Comparison of ENCODE assay signal across 8 cellular contexts in the genomic region with DNA sequence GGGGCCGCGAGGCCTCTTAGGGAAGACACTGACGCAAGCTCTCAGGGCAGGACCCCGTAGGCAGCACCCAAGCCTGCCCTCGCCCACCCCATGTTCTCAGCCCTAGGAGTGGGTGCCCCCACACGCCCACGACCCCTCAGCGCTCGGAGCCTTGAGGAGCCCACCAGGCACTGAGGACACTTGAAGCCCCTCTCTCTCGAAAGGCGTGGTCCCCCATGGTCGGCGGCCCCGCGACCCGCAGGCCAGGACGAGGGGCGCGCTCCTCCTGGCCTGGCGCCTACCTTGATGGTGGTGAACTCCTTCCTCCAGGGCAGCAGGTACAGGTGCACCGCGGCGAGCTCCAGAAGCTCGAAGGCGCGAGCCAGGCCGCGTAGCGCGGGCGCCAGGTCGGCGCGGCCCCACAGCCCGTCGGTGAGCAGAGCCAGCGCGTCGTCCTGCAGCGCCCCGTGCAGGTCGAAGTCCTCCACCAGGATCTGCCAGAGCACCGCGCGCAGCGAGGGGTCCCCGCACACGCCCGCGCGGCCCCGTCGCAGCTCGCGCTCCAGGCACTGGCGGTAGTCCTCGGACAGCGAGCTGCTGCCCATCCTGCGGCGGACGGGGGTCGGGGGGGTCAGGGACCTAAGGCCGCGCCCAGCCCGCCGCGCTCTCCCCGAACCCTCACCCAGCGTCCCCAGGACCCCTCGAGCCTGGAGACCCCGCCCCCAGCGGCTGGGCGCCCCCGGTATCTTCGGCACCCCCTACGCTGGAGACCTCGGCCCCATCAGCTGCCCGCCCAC. TPM values are rescaled to one million over a fixed set of nuclear protein-coding genes. Genes with fewer than 3 reads are reported as not detected.
DNase-seq lines count a peak whose midpoint lies in the region; ATAC-seq and TF ChIP-seq lines count a peak whose summit lies in the region.

No MANE protein-coding gene starts in this region.

- H3K9me3 Mint-ChIP-seq in activated CD4-positive, alpha-beta memory T cell treated with anti-CD3 and anti-CD28 coated beads, Interleukin-2, amount 10 ng/mL, durations not matched to agents 7 days and 5 days = no peaks in the 10 kb centered on the region
- H3K9me3 Mint-ChIP-seq in endodermal cell (no peaks in the 10 kb centered on the region), type B pancreatic cell (no peaks in the 10 kb centered on the region)

- POLR2A ChIA-PET in activated CD4-positive, alpha-beta memory T cell treated with anti-CD3 and anti-CD28 coated beads, Interleukin-2, amount 10 ng/mL, durations not matched to agents 7 days and 5 days (lab: Charles Lee) = interaction anchor here (0.9 to 7.3 kb wide), 14 partner anchors 9 to 249 kb away, joined by 3 to 36 read pairs (median 4); a partner anchor contains a TSS

- H3K9ac ChIP-seq in endodermal cell (ENCODE audit: extremely low read depth, low read length, poor library complexity, severe bottlenecking) (peak overlapping the region; percentile 86), mucosa of rectum (ENCODE audit: low read depth in 1 of 2, low read length in 2 of 2) (peak overlapping the region; percentile 69 to 89)

- WGBS in endodermal cell (ENCODE audit: insufficient coverage in 1 of 2, insufficient read length in 1 of 2), 2 experiments = 3 to 4% methylated on average over 24 to 78 of the region's 78 CpGs

- peak; percentile 38; the same call in 2 of the 3 replicates for TF ChIP-seq CTCF in GM12872 (IDR thresholded peaks at IDR 0.05; ENCODE audit: insufficient read depth, low read depth, low read length)
- peak; percentile 46 for TF ChIP-seq CTCF in endodermal cell (conservative IDR thresholded peaks at IDR 0.05)
- no peak for TF ChIP-seq CTCF in type B pancreatic cell (conservative IDR thresholded peaks at IDR 0.05)

- peak overlapping the region; percentile 58 for H3K27ac Mint-ChIP-seq in activated CD4-positive, alpha-beta memory T cell treated with anti-CD3 and anti-CD28 coated beads, Interleukin-2, amount 10 ng/mL, durations not matched to agents 7 days and 5 days
- H3K27ac Mint-ChIP-seq in endodermal cell = peak overlapping the region; percentile 93
- H3K27ac Mint-ChIP-seq in type B pancreatic cell = peak overlapping the region; percentile 81

- DNase-seq in 8988T = peak; percentile 77
- peak; percentile 32 for DNase-seq in MV-4-11 (lab: John Stamatoyannopoulos, UW)
- peak; percentile 67 for DNase-seq in activated CD4-positive, alpha-beta memory T cell treated with anti-CD3 and anti-CD28 coated beads, Interleukin-2, amount 10 ng/mL, durations not matched to agents 7 days and 5 days
- peak; percentile 88 for DNase-seq in endodermal cell
- DNase-seq in type B pancreatic cell (ENCODE audit: extremely low spot score, unreplicated experiment) = no peak

- CTCF ChIA-PET in activated CD4-positive, alpha-beta memory T cell treated with anti-CD3 and anti-CD28 coated beads, Interleukin-2, amount 10 ng/mL, durations not matched to agents 7 days and 5 days (lab: Charles Lee) = interaction anchor here (0.6 to 4.7 kb wide), 39 partner anchors 8 to 246 kb away, joined by 3 to 72 read pairs (median 6); a partner anchor contains a TSS

- no peaks in the 10 kb centered on the region for H3K27me3 Mint-ChIP-seq in activated CD4-positive, alpha-beta memory T cell treated with anti-CD3 and anti-CD28 coated beads, Interleukin-2, amount 10 ng/mL, durations not matched to agents 7 days and 5 days
- H3K27me3 Mint-ChIP-seq in endodermal cell (ENCODE audit: insufficient read depth) (peaks cover 8% of the 10 kb centered on the region), type B pancreatic cell (peaks cover 2% of the 10 kb centered on the region)

- H3K27ac ChIP-seq in endodermal cell (ENCODE audit: low read depth, low read length) = peak overlapping the region; percentile 18
- H3K27ac ChIP-seq in mucosa of rectum (ENCODE audit: low read depth in 2 of 2, low read length in 2 of 2) = peak overlapping the region; percentile 92 to 95

- H3K4me1 ChIP-seq in endodermal cell (ENCODE audit: control insufficient read depth, insufficient read depth, low read length) = peaks cover 4% of the 10 kb centered on the region
- peaks cover 13 to 19% of the 10 kb centered on the region in 2 donors for H3K4me1 ChIP-seq in mucosa of rectum (ENCODE audit: control insufficient read depth in 2 of 2, insufficient read depth in 2 of 2, low read length in 2 of 2)

- peaks cover 34% of the 10 kb centered on the region for H3K4me1 Mint-ChIP-seq in activated CD4-positive, alpha-beta memory T cell treated with anti-CD3 and anti-CD28 coated beads, Interleukin-2, amount 10 ng/mL, durations not matched to agents 7 days and 5 days
- peaks cover 4% of the 10 kb centered on the region for H3K4me1 Mint-ChIP-seq in endodermal cell
- H3K4me1 Mint-ChIP-seq in type B pancreatic cell (ENCODE audit: unreplicated experiment) = peaks cover 10% of the 10 kb centered on the region

- peak overlapping the region; percentile 77 for H3K4me3 Mint-ChIP-seq in activated CD4-positive, alpha-beta memory T cell treated with anti-CD3 and anti-CD28 coated beads, Interleukin-2, amount 10 ng/mL, durations not matched to agents 7 days and 5 days
- H3K4me3 Mint-ChIP-seq in endodermal cell (peak overlapping the region; percentile 69), type B pancreatic cell (peak overlapping the region; percentile 83)

- ATAC-seq in HG02981 (IDR thresholded peaks at IDR 0.05; ENCODE audit: unreplicated experiment) = no peak

- H3K36me3 Mint-ChIP-seq in activated CD4-positive, alpha-beta memory T cell treated with anti-CD3 and anti-CD28 coated beads, Interleukin-2, amount 10 ng/mL, durations not matched to agents 7 days and 5 days (ENCODE audit: low read depth) = no peaks in the 10 kb centered on the region
- peaks cover 13% of the 10 kb centered on the region for H3K36me3 Mint-ChIP-seq in endodermal cell (ENCODE audit: low read depth)
- H3K36me3 Mint-ChIP-seq in type B pancreatic cell = peaks cover 5% of the 10 kb centered on the region

- no peaks in the 10 kb centered on the region for H3K9me3 ChIP-seq in endodermal cell (ENCODE audit: control insufficient read depth, low read length)
- H3K9me3 ChIP-seq in mucosa of rectum (ENCODE audit: control insufficient read depth in 2 of 2, low read length in 2 of 2) = no peaks in the 10 kb centered on the region

- H3K36me3 ChIP-seq in endodermal cell (ENCODE audit: control insufficient read depth, insufficient read depth, low read length) = peaks cover 13% of the 10 kb centered on the region
- H3K36me3 ChIP-seq in mucosa of rectum (ENCODE audit: control insufficient read depth in 2 of 2, insufficient read depth in 2 of 2, low read length in 2 of 2) = peaks cover 4 to 9% of the 10 kb centered on the region in 2 donors

- peak overlapping the region; percentile 81 for H3K4me3 ChIP-seq in endodermal cell (ENCODE audit: low read length)
- peak overlapping the region; percentile 72 to 82 for H3K4me3 ChIP-seq in mucosa of rectum (ENCODE audit: low read length in 2 of 2)

- H3K27me3 ChIP-seq in endodermal cell (ENCODE audit: control insufficient read depth, insufficient read depth, low read length, poor library complexity, severe bottlenecking) = no peaks in the 10 kb centered on the region
- H3K27me3 ChIP-seq in mucosa of rectum (ENCODE audit: control insufficient read depth in 2 of 2, insufficient read depth in 2 of 2, low read length in 2 of 2) = no peaks in the 10 kb centered on the region

RNA-seq across cellular contexts. Expression of a gene that starts 0.7 kb away (rescaled TPM):
- 10 to 100 TPM in 1 of 2 experiments, 1 to 10 TPM in 1; 9.4 to 10.0 TPM for total RNA-seq in activated CD4-positive, alpha-beta memory T cell treated with anti-CD3 and anti-CD28 coated beads, Interleukin-2, amount 10 ng/mL, durations not matched to agents 7 days and 5 days
- total RNA-seq in endodermal cell = 10 to 100 TPM; 22.9 to 28.8 TPM
- 8.1 TPM for polyA plus RNA-seq in endodermal cell (2013, experiment 1 of 2)
- 8.7 TPM for polyA plus RNA-seq in endodermal cell (2013, experiment 2 of 2)
- total RNA-seq in type B pancreatic cell (ENCODE audit: low replicate concordance) = 12.6 and 18.5 TPM in 2 replicates

RNA-seq across cellular contexts. Expression of a gene that starts 14.3 kb away (rescaled TPM):
- 10 to 100 TPM; 73.2 to 74.0 TPM for total RNA-seq in activated CD4-positive, alpha-beta memory T cell treated with anti-CD3 and anti-CD28 coated beads, Interleukin-2, amount 10 ng/mL, durations not matched to agents 7 days and 5 days
- 100 to 1,000 TPM; 108 to 123 TPM for total RNA-seq in endodermal cell
- polyA plus RNA-seq in endodermal cell (2013, experiment 1 of 2) = 95.5 TPM
- polyA plus RNA-seq in endodermal cell (2013, experiment 2 of 2) = 113 TPM
- 104 and 132 TPM in 2 replicates for total RNA-seq in type B pancreatic cell (ENCODE audit: low replicate concordance)

RNA-seq across cellular contexts. Expression of a gene that starts 19.9 kb away (rescaled TPM):
- 1 to 10 TPM; 7.0 to 7.8 TPM for total RNA-seq in activated CD4-positive, alpha-beta memory T cell treated with anti-CD3 and anti-CD28 coated beads, Interleukin-2, amount 10 ng/mL, durations not matched to agents 7 days and 5 days
- total RNA-seq in endodermal cell (10 to 100 TPM in 1 of 2 donors, 1 to 10 TPM in 1; 7.4 to 10.0 TPM), type B pancreatic cell (ENCODE audit: low replicate concordance) (16.4 and 17.3 TPM in 2 replicates)
- 12.8 TPM for polyA plus RNA-seq in endodermal cell (2013, experiment 1 of 2)
- polyA plus RNA-seq in endodermal cell (2013, experiment 2 of 2) = 10.7 TPM

RNA-seq across cellular contexts. Expression of a gene that starts 20.5 kb away (rescaled TPM):
- 10 to 100 TPM; 50.4 to 56.5 TPM for total RNA-seq in activated CD4-positive, alpha-beta memory T cell treated with anti-CD3 and anti-CD28 coated beads, Interleukin-2, amount 10 ng/mL, durations not matched to agents 7 days and 5 days
- total RNA-seq in endodermal cell = 10 to 100 TPM; 28.2 to 32.6 TPM
- polyA plus RNA-seq in endodermal cell (2013, experiment 1 of 2) = 22.9 TPM
- polyA plus RNA-seq in endodermal cell (2013, experiment 2 of 2) = 15.8 TPM
- 21.1 and 28.0 TPM in 2 replicates for total RNA-seq in type B pancreatic cell (ENCODE audit: low replicate concordance)

RNA-seq across cellular contexts. Expression of a gene that starts 43.2 kb away (rescaled TPM):
- 1 to 10 TPM; 8.1 to 9.2 TPM for total RNA-seq in activated CD4-positive, alpha-beta memory T cell treated with anti-CD3 and anti-CD28 coated beads, Interleukin-2, amount 10 ng/mL, durations not matched to agents 7 days and 5 days
- total RNA-seq in endodermal cell = 10 to 100 TPM; 21.8 to 28.7 TPM
- polyA plus RNA-seq in endodermal cell (2013, experiment 1 of 2) = 19.6 TPM
- polyA plus RNA-seq in endodermal cell (2013, experiment 2 of 2) = 16.8 TPM
- total RNA-seq in type B pancreatic cell (ENCODE audit: low replicate concordance) = 11.7 and 23.2 TPM in 2 replicates
